ENCODE assay signal across 1 cellular context in genomic region chr2:232592687-232593407, GRCh38.
TF ChIP-seq lines count a peak whose summit lies in the region.

No MANE protein-coding gene starts in this region.

TF ChIP-seq in HepG2, 621 proteins besides CTCF, POLR2A, EP300 and RAD21 (continues in another document):
- peak; percentile 48; the same call in 1 of the 2 replicates for TF ChIP-seq CEBPB (IDR thresholded peaks at IDR 0.05; ENCODE audit: borderline replicate concordance, low read depth, low read length)
- TF ChIP-seq THAP11 (CRISPR knock-in tag; IDR thresholded peaks at IDR 0.05), result no peak
- TF ChIP-seq NCOR1 (IDR thresholded peaks at IDR 0.05; ENCODE audit: borderline replicate concordance, low read length), result no peak
- TF ChIP-seq PHF5A (CRISPR knock-in tag; IDR thresholded peaks at IDR 0.05; ENCODE audit: low read depth, unreplicated experiment), result no peak
- no peak for TF ChIP-seq ZNF547 (CRISPR knock-in tag; IDR thresholded peaks at IDR 0.05)
- TF ChIP-seq ZC3H4 (CRISPR knock-in tag; IDR thresholded peaks at IDR 0.05; ENCODE audit: borderline replicate concordance), result no peak
- TF ChIP-seq ONECUT2 (CRISPR knock-in tag; IDR thresholded peaks at IDR 0.05), result no peak
- TF ChIP-seq FOXP1 (IDR thresholded peaks at IDR 0.05), result no peak
- TF ChIP-seq FOXP1 (CRISPR knock-in tag; IDR thresholded peaks at IDR 0.05), result no peak
- TF ChIP-seq MIXL1 (CRISPR knock-in tag; IDR thresholded peaks at IDR 0.05), result no peak
- TF ChIP-seq EZH2 (conservative IDR thresholded peaks at IDR 0.05; ENCODE audit: low read depth, low read length), result no peak
- TF ChIP-seq DDIT3 (CRISPR knock-in tag; IDR thresholded peaks at IDR 0.05), result no peak
- 0 out of 2 replicates have a peak, but pooled peaks have one; percentile 33 for TF ChIP-seq HNF1B (CRISPR knock-in tag; IDR thresholded peaks at IDR 0.05)
- TF ChIP-seq ZNF333 (CRISPR knock-in tag; IDR thresholded peaks at IDR 0.05; ENCODE audit: borderline replicate concordance), result no peak
- TF ChIP-seq ZNF101 (CRISPR knock-in tag; IDR thresholded peaks at IDR 0.05; ENCODE audit: borderline replicate concordance, low read depth), result no peak
- TF ChIP-seq ZNF234 (CRISPR knock-in tag; conservative IDR thresholded peaks at IDR 0.05), result no peak
- TF ChIP-seq MZF1 (CRISPR knock-in tag; IDR thresholded peaks at IDR 0.05; ENCODE audit: borderline replicate concordance), result no peak
- no peak for TF ChIP-seq ZNF850 (CRISPR knock-in tag; conservative IDR thresholded peaks at IDR 0.05)
- no peak for TF ChIP-seq ZNF274 (CRISPR knock-in tag; IDR thresholded peaks at IDR 0.05)
- no peak for TF ChIP-seq ZFP91 (CRISPR knock-in tag; IDR thresholded peaks at IDR 0.05; ENCODE audit: borderline replicate concordance)
- TF ChIP-seq ZNF329 (CRISPR knock-in tag; IDR thresholded peaks at IDR 0.05; ENCODE audit: low read depth), result no peak
- no peak for TF ChIP-seq ARNT2 (CRISPR knock-in tag; IDR thresholded peaks at IDR 0.05; ENCODE audit: low read depth)
- TF ChIP-seq ZNF407 (CRISPR knock-in tag; IDR thresholded peaks at IDR 0.05; ENCODE audit: not compliant biosample characterization), result no peak
- no peak for TF ChIP-seq SIN3A (IDR thresholded peaks at IDR 0.05; ENCODE audit: borderline replicate concordance, low read depth, low read length)
- TF ChIP-seq MYPOP (CRISPR knock-in tag; IDR thresholded peaks at IDR 0.05), result no peak
- TF ChIP-seq ZNF879 (CRISPR knock-in tag; IDR thresholded peaks at IDR 0.05), result no peak
- no peak for TF ChIP-seq ZNF788 (CRISPR knock-in tag; IDR thresholded peaks at IDR 0.05; ENCODE audit: borderline replicate concordance)
- no peak for TF ChIP-seq AHDC1 (CRISPR knock-in tag; IDR thresholded peaks at IDR 0.05; ENCODE audit: borderline replicate concordance)
- peak; percentile 73 for TF ChIP-seq CEBPG (CRISPR knock-in tag; IDR thresholded peaks at IDR 0.05)
- TF ChIP-seq NFE2 (CRISPR knock-in tag; IDR thresholded peaks at IDR 0.05), result no peak
- TF ChIP-seq PCBP1 (IDR thresholded peaks at IDR 0.05; ENCODE audit: borderline replicate concordance, low read depth, low read length), result no peak
- no peak for TF ChIP-seq CENPX (CRISPR knock-in tag; IDR thresholded peaks at IDR 0.05)
- no peak for TF ChIP-seq ZNF530 (CRISPR knock-in tag; IDR thresholded peaks at IDR 0.05; ENCODE audit: low read depth)
- TF ChIP-seq HOXA3 (CRISPR knock-in tag; IDR thresholded peaks at IDR 0.05), result no peak
- peak; percentile 45 for TF ChIP-seq STAG1 (CRISPR knock-in tag; IDR thresholded peaks at IDR 0.05)
- TF ChIP-seq GLI4 (CRISPR knock-in tag; IDR thresholded peaks at IDR 0.05; ENCODE audit: borderline replicate concordance), result no peak
- TF ChIP-seq THAP9 (CRISPR knock-in tag; IDR thresholded peaks at IDR 0.05; ENCODE audit: borderline replicate concordance), result no peak
- no peak for TF ChIP-seq FOXA3 (CRISPR knock-in tag; IDR thresholded peaks at IDR 0.05)
- no peak for TF ChIP-seq GPBP1L1 (CRISPR knock-in tag; IDR thresholded peaks at IDR 0.05)
